1 cellular context compared by ENCODE assay signal in genomic region chr16:22302776-22303363, GRCh38.
TF ChIP-seq lines count a peak whose summit lies in the region.

No MANE protein-coding gene starts in this region.

TF ChIP-seq in GM23338, 12 proteins besides CTCF, POLR2A, EP300 and RAD21 (continued from another document):
- TF ChIP-seq ZNF462 (CRISPR knock-in tag; IDR thresholded peaks at IDR 0.05) (no peak), EZH2 (IDR thresholded peaks at IDR 0.05; ENCODE audit: low read depth, unreplicated experiment) (no peak), POLR2AphosphoS5 (IDR thresholded peaks at IDR 0.05; ENCODE audit: low read depth) (no peak), JUNB (IDR thresholded peaks at IDR 0.05; ENCODE audit: unreplicated experiment) (no peak), ZNF114 (CRISPR knock-in tag; IDR thresholded peaks at IDR 0.05) (no peak)
